Comparison of ENCODE assay signal across 9 cellular contexts in the genomic region with DNA sequence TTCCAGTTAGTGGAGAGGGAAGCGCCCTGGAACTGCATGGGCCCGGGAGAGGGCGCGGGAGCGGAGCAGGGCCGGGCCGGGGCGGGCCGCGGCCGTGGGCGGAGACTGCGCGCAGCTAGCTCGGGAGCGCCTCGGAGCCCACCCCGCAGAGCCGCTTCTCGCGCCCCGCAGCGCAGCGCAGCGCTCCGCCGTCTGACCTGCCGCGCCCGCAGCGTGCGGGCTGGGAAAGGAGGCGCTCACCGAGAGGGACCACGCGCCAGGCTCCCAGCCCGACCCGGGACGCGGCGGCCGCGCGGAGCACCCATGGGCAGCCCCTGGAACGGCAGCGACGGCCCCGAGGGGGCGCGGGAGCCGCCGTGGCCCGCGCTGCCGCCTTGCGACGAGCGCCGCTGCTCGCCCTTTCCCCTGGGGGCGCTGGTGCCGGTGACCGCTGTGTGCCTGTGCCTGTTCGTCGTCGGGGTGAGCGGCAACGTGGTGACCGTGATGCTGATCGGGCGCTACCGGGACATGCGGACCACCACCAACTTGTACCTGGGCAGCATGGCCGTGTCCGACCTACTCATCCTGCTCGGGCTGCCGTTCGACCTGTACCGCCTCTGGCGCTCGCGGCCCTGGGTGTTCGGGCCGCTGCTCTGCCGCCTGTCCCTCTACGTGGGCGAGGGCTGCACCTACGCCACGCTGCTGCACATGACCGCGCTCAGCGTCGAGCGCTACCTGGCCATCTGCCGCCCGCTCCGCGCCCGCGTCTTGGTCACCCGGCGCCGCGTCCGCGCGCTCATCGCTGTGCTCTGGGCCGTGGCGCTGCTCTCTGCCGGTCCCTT. TPM values are rescaled to one million over a fixed set of nuclear protein-coding genes. Genes with fewer than 3 reads are reported as not detected.
A peak's percentile ranks its signal among the peaks of the same experiment; 100 is the strongest.
DNase-seq lines count a peak whose midpoint lies in the region; TF ChIP-seq lines count a peak whose summit lies in the region.
"Had no signal": no experiment of that assay in that cellular context is flagged by ENCODE, and none has a peak within 500 bp of the region (broad histone marks: within the 10 kb centered on the region; RNA-seq: fewer than 3 reads in every experiment).

A gene with protein sequence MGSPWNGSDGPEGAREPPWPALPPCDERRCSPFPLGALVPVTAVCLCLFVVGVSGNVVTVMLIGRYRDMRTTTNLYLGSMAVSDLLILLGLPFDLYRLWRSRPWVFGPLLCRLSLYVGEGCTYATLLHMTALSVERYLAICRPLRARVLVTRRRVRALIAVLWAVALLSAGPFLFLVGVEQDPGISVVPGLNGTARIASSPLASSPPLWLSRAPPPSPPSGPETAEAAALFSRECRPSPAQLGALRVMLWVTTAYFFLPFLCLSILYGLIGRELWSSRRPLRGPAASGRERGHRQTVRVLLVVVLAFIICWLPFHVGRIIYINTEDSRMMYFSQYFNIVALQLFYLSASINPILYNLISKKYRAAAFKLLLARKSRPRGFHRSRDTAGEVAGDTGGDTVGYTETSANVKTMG (plus strand): TSS at position 304 of the 821 bp plus-strand sequence. CDS start 0 bp downstream, at position 304.

- no peak within 1 kb of the TSS for H2BK15ac ChIP-seq in H9 (ENCODE audit: low read depth, low read length)

- no peak within 1 kb of the TSS for H4K91ac ChIP-seq in H9 (ENCODE audit: insufficient read length, low read depth, low read length)

- TF ChIP-seq CTCF in H9 (conservative IDR thresholded peaks at IDR 0.05) = peak; percentile 54
- no peak for TF ChIP-seq CTCF in WI38 (IDR thresholded peaks at IDR 0.05; ENCODE audit: low read depth, low read length)

- H3K79me1 ChIP-seq in H9 (ENCODE audit: insufficient read depth, low read depth, low read length, poor library complexity, severe bottlenecking) = no peaks in the 10 kb centered on the region

- peak within 1 kb of the TSS; percentile 51 for H3K4me2 ChIP-seq in H9 (ENCODE audit: insufficient read depth, insufficient read length, low read length)

- H3K14ac ChIP-seq in H9 (ENCODE audit: insufficient read depth, low read length) = no peak within 1 kb of the TSS

- no peak within 1 kb of the TSS for H3K18ac ChIP-seq in H9 (ENCODE audit: insufficient read length, low read depth, low read length)

- peaks cover 0 to 5% (median 0%) of the 10 kb centered on the region in 3 experiments; a peak in 3 of 7 replicates for H3K36me3 Mint-ChIP-seq in H9 (ENCODE audit: insufficient read depth in 1 of 3, low read depth in 3 of 3)

- no peak within 1 kb of the TSS for H3T11ph ChIP-seq in H9 (ENCODE audit: low read length)

- H3K9me3 ChIP-seq in H9 (ENCODE audit: control insufficient read depth, low read depth, low read length) = no peaks in the 10 kb centered on the region
- H3K9me3 ChIP-seq in mesodermal cell (ENCODE audit: control insufficient read depth, low read length) = no peaks in the 10 kb centered on the region
- no peaks in the 10 kb centered on the region for H3K9me3 ChIP-seq in subcutaneous abdominal adipose tissue (ENCODE audit: control insufficient read depth in 5 of 5, low read length in 5 of 5)
- H3K9me3 ChIP-seq: adrenal gland had no signal

- no peak within 1 kb of the TSS for H4K5ac ChIP-seq in H9 (ENCODE audit: insufficient read length, low read depth, low read length)

- H4K8ac ChIP-seq in H9 (replicated peaks; ENCODE audit: insufficient read length, low read depth, low read length) = no peak within 1 kb of the TSS

- peaks cover 67% of the 10 kb centered on the region for H3K27me3 ChIP-seq in H9 (ENCODE audit: insufficient read depth, low read length)
- H3K27me3 ChIP-seq in subcutaneous abdominal adipose tissue (ENCODE audit: control insufficient read depth in 5 of 5, insufficient read depth in 4 of 5, low read length in 5 of 5) = peaks cover 29 to 53% (median 40%) of the 10 kb centered on the region in 5 donors

- H2AFZ ChIP-seq in H9 (ENCODE audit: low read length) = no peak within 1 kb of the TSS

- no peak within 1 kb of the TSS for H3K27ac Mint-ChIP-seq in H9

- H4K20me1 ChIP-seq in H9 (ENCODE audit: control insufficient read depth, insufficient read depth, insufficient read length) = no peaks in the 10 kb centered on the region

- no peak within 1 kb of the TSS for H3K27ac ChIP-seq in H9 (ENCODE audit: insufficient read length, low read depth, low read length)
- no peak within 1 kb of the TSS for H3K27ac ChIP-seq in mesodermal cell (ENCODE audit: low read depth, low read length, severe bottlenecking)
- H3K27ac ChIP-seq in subcutaneous abdominal adipose tissue (ENCODE audit: low read depth, low read length) = no peak within 1 kb of the TSS
- H3K27ac ChIP-seq: adrenal gland had no signal

- H3K56ac ChIP-seq in H9 (ENCODE audit: insufficient read length, low read depth, low read length) = no peak within 1 kb of the TSS

- no peak within 1 kb of the TSS for H2BK120ac ChIP-seq in H9 (ENCODE audit: low read depth, low read length, poor library complexity, severe bottlenecking)

- no peak within 1 kb of the TSS for H2AK5ac ChIP-seq in H9 (ENCODE audit: insufficient read length, low read length)

- no peaks in the 10 kb centered on the region for H3K36me3 ChIP-seq in mesodermal cell (ENCODE audit: control insufficient read depth, insufficient read depth, low read length)
- H3K36me3 ChIP-seq in subcutaneous abdominal adipose tissue (ENCODE audit: control insufficient read depth in 5 of 5, insufficient read depth in 5 of 5, low read length in 5 of 5) = no peaks in the 10 kb centered on the region
- H3K36me3 ChIP-seq: adrenal gland had no signal

- H3K4me1 Mint-ChIP-seq in H9 = peaks cover 20 to 28% of the 10 kb centered on the region in 2 experiments

- peak within 1 kb of the TSS; percentile 53 to 79 for H3K4me3 Mint-ChIP-seq in H9

- H3K4ac ChIP-seq in H9 (ENCODE audit: low read depth, low read length) = no peak within 1 kb of the TSS

- DNase-seq in ACHN (peak; percentile 50), H9 (peak; percentile 76), OCI-M1 (lab: John Stamatoyannopoulos, UW) (no peak), SKM-1 treated with dmso at 0.1 percent for 144 hours (lab: John Stamatoyannopoulos, UW; ENCODE audit: unreplicated experiment) (no peak)
- DNase-seq in effector CD4-positive, alpha-beta T cell = peak; percentile 18

- H3K23ac ChIP-seq in H9 (ENCODE audit: insufficient read length, low read depth, low read length) = no peak within 1 kb of the TSS

- H3K27me3 Mint-ChIP-seq in H9 (ENCODE audit: low read depth) = peaks cover 92% of the 10 kb centered on the region

- peaks cover 0 to 5% of the 10 kb centered on the region in 2 experiments; a peak in 2 of 5 replicates for H3K9me3 Mint-ChIP-seq in H9

- peak within 1 kb of the TSS; percentile 17; the same call in 1 of the 2 replicates for H3K4me3 ChIP-seq in WI38 (ENCODE audit: low read depth, low read length)
- peak within 1 kb of the TSS; percentile 26 for H3K4me3 ChIP-seq in mesodermal cell (ENCODE audit: extremely low read depth, insufficient read depth, low read length, poor library complexity, severe bottlenecking)
- peak within 1 kb of the TSS; percentile 35 to 74 (median 58) for H3K4me3 ChIP-seq in subcutaneous abdominal adipose tissue (ENCODE audit: low read depth in 1 of 5, low read length in 5 of 5)

- no CpG with 5 or more reads among the region's 111 CpGs for WGBS in H9 (ENCODE audit: extremely low coverage, insufficient read length, low lambda C conversion rate)
- WGBS in mesodermal cell (ENCODE audit: insufficient coverage in 2 of 2), 2 experiments = 4 to 6% methylated on average over 83 to 111 of the region's 111 CpGs

- H2BK12ac ChIP-seq in H9 (ENCODE audit: insufficient read length, low read depth, low read length) = no peak within 1 kb of the TSS

- no peak within 1 kb of the TSS for H2BK20ac ChIP-seq in H9 (ENCODE audit: low read depth, low read length, poor library complexity, severe bottlenecking)

- no peaks in the 10 kb centered on the region; the same call in 1 of the 2 replicates for H3K4me1 ChIP-seq in H9 (ENCODE audit: insufficient read depth, low read length)
- peaks cover 4% of the 10 kb centered on the region for H3K4me1 ChIP-seq in mesodermal cell (ENCODE audit: control insufficient read depth, insufficient read depth, low read length, poor library complexity, severe bottlenecking)
- H3K4me1 ChIP-seq in subcutaneous abdominal adipose tissue (ENCODE audit: control insufficient read depth in 5 of 5, insufficient read depth in 5 of 5, low read length in 5 of 5) = peaks cover 0 to 24% (median 20%) of the 10 kb centered on the region in 5 donors

- peaks cover 13% of the 10 kb centered on the region for H3K23me2 ChIP-seq in H9 (ENCODE audit: insufficient read length, low read depth, low read length, poor library complexity, severe bottlenecking)

- in situ Hi-C loops in ACHN (cut with HindIII; ENCODE audit: low pct_ligation_motif_present, low pct_unique_long_range_greater_than_20kb, low sequenced_read_pairs) = no loop called here

- no peak within 1 kb of the TSS for H2BK5ac ChIP-seq in H9 (ENCODE audit: insufficient read length, low read length)

- H3K79me2 ChIP-seq in H9 (ENCODE audit: insufficient read depth, low read length) = no peaks in the 10 kb centered on the region

- H3K9ac ChIP-seq in H9 (ENCODE audit: extremely low read depth, insufficient read length, low read length) (no peak within 1 kb of the TSS), subcutaneous abdominal adipose tissue (ENCODE audit: low read length in 5 of 5) (no peak within 1 kb of the TSS)

RNA-seq across cellular contexts. Expression of the gene that starts here (rescaled TPM):
- total RNA-seq in H9 (2021) = not detected in 2 replicates
- not detected for polyA plus RNA-seq in mesodermal cell (2013, experiment 1 of 2)
- not detected for polyA plus RNA-seq in mesodermal cell (2013, experiment 2 of 2)
- total RNA-seq: adrenal gland had no signal
- polyA plus RNA-seq: adrenal gland had no signal

Comparison
In these comparisons a context has a peak if more than half of its experiments do, and no peak if none do; other contexts are left out.
1. Peak in DNase-seq and H3K4me2 ChIP-seq in H9; RNA of the gene not detected or under 1 TPM.
2. DNase-seq: peak in ACHN (single experiment) and effector CD4-positive, alpha-beta T cell (single experiment); none in OCI-M1 (single experiment) and SKM-1 treated with dmso at 0.1 percent for 144 hours (single experiment).
3. Peak in every context shown above with its lines, with median percentiles within 50 percentile points of each other: H3K4me3 ChIP-seq.